Comparison of ENCODE assay signal across 7 cellular contexts in the genomic region with DNA sequence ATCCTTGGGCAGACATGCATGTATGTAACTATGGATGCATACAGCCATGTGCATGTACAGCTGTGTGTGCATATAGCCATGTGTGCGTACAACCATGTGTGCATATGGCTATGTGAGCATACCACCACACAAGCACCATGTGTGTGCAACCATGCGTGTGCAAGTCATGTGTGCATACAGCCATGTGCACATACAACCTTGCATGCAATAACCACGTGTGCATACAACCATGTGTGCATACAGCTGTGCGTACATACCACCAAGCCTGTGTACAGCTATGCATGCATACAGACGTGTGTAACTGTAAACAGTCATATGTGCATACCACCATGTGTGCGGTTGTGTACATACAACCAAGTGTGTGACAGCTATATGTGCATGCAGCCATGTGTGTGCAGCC.
A peak's percentile ranks its signal among the peaks of the same experiment; 100 is the strongest.
DNase-seq lines count a peak whose midpoint lies in the region; ATAC-seq, FAIRE-seq and TF ChIP-seq lines count a peak whose summit lies in the region.
"Not testable (repeated sequence)": the region's sequence is repeated elsewhere in the genome, so short reads cannot be mapped to it uniquely, and the experiment has no call there.

No MANE protein-coding gene starts in this region.

- not testable (repeated sequence) for ATAC-seq in HepG2

- not testable (repeated sequence) for TF ChIP-seq CTCF in chondrocyte (IDR thresholded peaks at IDR 0.05); glutamatergic neuron (IDR thresholded peaks at IDR 0.05; ENCODE audit: partially characterized antibody, unreplicated experiment); HepG2 (CRISPR knock-in tag; IDR thresholded peaks at IDR 0.05); spleen (IDR thresholded peaks at IDR 0.05 in 8 of 11, conservative IDR thresholded peaks at IDR 0.05 in 3 of 11)

- H3K79me1 ChIP-seq in neuronal stem cell (ENCODE audit: low read depth, low read length): not testable (repeated sequence)

- H4K91ac ChIP-seq in neuronal stem cell (ENCODE audit: low read depth, low read length, poor library complexity): not testable (repeated sequence)

- not testable (repeated sequence) for BruUV-seq in HepG2 (replicated peaks; lab: Mats Ljungman, UMichigan)

- H3K4me1 Mint-ChIP-seq in activated naive CD4-positive, alpha-beta T cell treated with anti-CD3 and anti-CD28 coated beads, Interleukin-2, amount 10 ng/mL, durations not matched to agents 7 days and 5 days; chondrocyte (ENCODE audit: low read depth): not testable (repeated sequence)
- H3K4me1 Mint-ChIP-seq in glutamatergic neuron (ENCODE audit: low read depth, unreplicated experiment): peaks cover 21% of the 10 kb centered on the region

- not testable (repeated sequence) for H3K4me1 ChIP-seq in HepG2 (ENCODE audit: insufficient read depth, low read length); neuronal stem cell (ENCODE audit: control insufficient read depth in 2 of 2, insufficient read depth in 1 of 2, low read depth in 1 of 2, low read length in 2 of 2); spleen

- H3K4me2 ChIP-seq in HepG2 (ENCODE audit: low read depth, low read length); neuronal stem cell (ENCODE audit: insufficient read depth, low read length, poor library complexity, severe bottlenecking): not testable (repeated sequence)

- not testable (repeated sequence) for H3K18ac ChIP-seq in neuronal stem cell (ENCODE audit: low read length)

- not testable (repeated sequence) for H3K36me3 ChIP-seq in HepG2 (replicated peaks in 1 of 2; ENCODE audit: control insufficient read depth in 1 of 2, insufficient read depth in 2 of 2, low read length in 2 of 2); neuronal stem cell (replicated peaks in 1 of 2; ENCODE audit: control insufficient read depth in 2 of 2, insufficient read depth in 2 of 2, low read length in 2 of 2)
- H3K36me3 ChIP-seq in spleen: peaks cover 0 to 50% (median 0%) of the 10 kb centered on the region in 6 donors

- H2BK15ac ChIP-seq in neuronal stem cell (ENCODE audit: low read length): not testable (repeated sequence)

- WGBS in HepG2 (ENCODE audit: low lambda C conversion rate): 52% methylated on average over 5 of the region's 6 CpGs
- no CpG with 5 or more reads among the region's 6 CpGs for WGBS in neuronal stem cell (ENCODE audit: extremely low coverage in 2 of 2, insufficient read length in 2 of 2, insufficient replicate concordance in 1 of 2), 2 donors
- WGBS in spleen, 5 donors: 95 to 99% (median 97%) methylated on average over 6 of the region's 6 CpGs

- H3K36me3 Mint-ChIP-seq in activated naive CD4-positive, alpha-beta T cell treated with anti-CD3 and anti-CD28 coated beads, Interleukin-2, amount 10 ng/mL, durations not matched to agents 7 days and 5 days: peaks cover 15% of the 10 kb centered on the region
- not testable (repeated sequence) for H3K36me3 Mint-ChIP-seq in chondrocyte (ENCODE audit: low read depth)
- peaks cover 19% of the 10 kb centered on the region for H3K36me3 Mint-ChIP-seq in glutamatergic neuron (ENCODE audit: unreplicated experiment)

- FAIRE-seq in HTR-8/SVneo (lab: Jason Lieb, UNC): peak; percentile 97
- not testable (repeated sequence) for FAIRE-seq in HepG2 (lab: Jason Lieb, UNC)

- H3K27ac Mint-ChIP-seq in activated naive CD4-positive, alpha-beta T cell treated with anti-CD3 and anti-CD28 coated beads, Interleukin-2, amount 10 ng/mL, durations not matched to agents 7 days and 5 days: peak overlapping the region; percentile 46
- not testable (repeated sequence) for H3K27ac Mint-ChIP-seq in chondrocyte (ENCODE audit: unreplicated experiment)
- H3K27ac Mint-ChIP-seq in glutamatergic neuron (ENCODE audit: unreplicated experiment): peak overlapping the region; percentile 99

- H3K9ac ChIP-seq in HepG2 (ENCODE audit: insufficient read depth, low read depth, low read length); neuronal stem cell (ENCODE audit: low read depth, low read length, poor library complexity): not testable (repeated sequence)

- not testable (repeated sequence) for TF ChIP-seq EP300 in HepG2 (IDR thresholded peaks at IDR 0.05; ENCODE audit: low read depth in 2 of 2, low read length in 2 of 2); HepG2 (CRISPR knock-in tag; IDR thresholded peaks at IDR 0.05; ENCODE audit: borderline replicate concordance)

- not testable (repeated sequence) for TF ChIP-seq RAD21 in HepG2 (CRISPR knock-in tag; IDR thresholded peaks at IDR 0.05)

- H3K79me2 ChIP-seq in HepG2 (ENCODE audit: insufficient read depth, low read length): not testable (repeated sequence)

- in situ Hi-C loops in HepG2 (cut with HindIII; ENCODE audit: extremely low pct_ligation_motif_present, low pct_unique_long_range_greater_than_20kb): not testable (repeated sequence)

- not testable (repeated sequence) for H2AFZ ChIP-seq in HepG2 (ENCODE audit: low read length); neuronal stem cell (ENCODE audit: low read length)

- H3K14ac ChIP-seq in neuronal stem cell (ENCODE audit: low read length): peak overlapping the region; percentile 84

- not testable (repeated sequence) for H3K27me3 ChIP-seq in HepG2 (ENCODE audit: control insufficient read depth in 1 of 2, insufficient read depth in 2 of 2, low read length in 2 of 2); neuronal stem cell (ENCODE audit: control insufficient read depth in 3 of 3, insufficient read depth in 3 of 3, low read depth in 1 of 3, low read length in 3 of 3); spleen (replicated peaks in 1 of 7)

- not testable (repeated sequence) for H4K20me1 ChIP-seq in HepG2 (ENCODE audit: insufficient read depth, low read length)

- H2BK5ac ChIP-seq in neuronal stem cell (ENCODE audit: low read length): not testable (repeated sequence)

- not testable (repeated sequence) for DNase-seq in HTR-8/SVneo (ENCODE audit: insufficient read length, low spot score); activated naive CD4-positive, alpha-beta T cell treated with anti-CD3 and anti-CD28 coated beads, Interleukin-2, amount 10 ng/mL, durations not matched to agents 7 days and 5 days; glutamatergic neuron; HepG2 (ENCODE audit: low spot score); neuronal stem cell (ENCODE audit: low spot score)
- DNase-seq in chondrocyte (ENCODE audit: low spot score): peak; percentile 2
- peak; percentile 24 for DNase-seq in spleen

- H3K4ac ChIP-seq in neuronal stem cell (ENCODE audit: low read length): not testable (repeated sequence)

- not testable (repeated sequence) for H3K27me3 Mint-ChIP-seq in activated naive CD4-positive, alpha-beta T cell treated with anti-CD3 and anti-CD28 coated beads, Interleukin-2, amount 10 ng/mL, durations not matched to agents 7 days and 5 days; chondrocyte (ENCODE audit: low read depth)
- H3K27me3 Mint-ChIP-seq in glutamatergic neuron (ENCODE audit: unreplicated experiment): peaks cover 24% of the 10 kb centered on the region

- H2BK12ac ChIP-seq in neuronal stem cell (ENCODE audit: low read length): not testable (repeated sequence)

- POLR2A ChIA-PET in HepG2 (lab: Yijun Ruan, JAX): not testable (repeated sequence)

- TF ChIP-seq POLR2A in HepG2 (IDR thresholded peaks at IDR 0.05; ENCODE audit: insufficient read depth in 1 of 2, low read depth in 2 of 2, low read length in 2 of 2); spleen (IDR thresholded peaks at IDR 0.05): not testable (repeated sequence)

- CTCF ChIA-PET in activated naive CD4-positive, alpha-beta T cell treated with anti-CD3 and anti-CD28 coated beads, Interleukin-2, amount 10 ng/mL, durations not matched to agents 7 days and 5 days (lab: Charles Lee); HepG2 (lab: Yijun Ruan, JAX; ENCODE audit: low intra/inter-chr PET ratio, low total read pairs): not testable (repeated sequence)

- peaks cover 14% of the 10 kb centered on the region for H3K9me3 Mint-ChIP-seq in activated naive CD4-positive, alpha-beta T cell treated with anti-CD3 and anti-CD28 coated beads, Interleukin-2, amount 10 ng/mL, durations not matched to agents 7 days and 5 days
- H3K9me3 Mint-ChIP-seq in chondrocyte (ENCODE audit: low read depth): not testable (repeated sequence)
- peaks cover 22% of the 10 kb centered on the region for H3K9me3 Mint-ChIP-seq in glutamatergic neuron (ENCODE audit: unreplicated experiment)

- not testable (repeated sequence) for H3K4me3 Mint-ChIP-seq in activated naive CD4-positive, alpha-beta T cell treated with anti-CD3 and anti-CD28 coated beads, Interleukin-2, amount 10 ng/mL, durations not matched to agents 7 days and 5 days; chondrocyte (ENCODE audit: unreplicated experiment)
- peak overlapping the region; percentile 75 for H3K4me3 Mint-ChIP-seq in glutamatergic neuron (ENCODE audit: unreplicated experiment)

- H3K23ac ChIP-seq in neuronal stem cell (ENCODE audit: low read depth, low read length, poor library complexity): not testable (repeated sequence)

- not testable (repeated sequence) for H2BK120ac ChIP-seq in neuronal stem cell (ENCODE audit: low read depth, low read length)

- H2AK5ac ChIP-seq in neuronal stem cell (ENCODE audit: low read depth, low read length): not testable (repeated sequence)

- intact Hi-C loops in HepG2 (cut with micrococcal nuclease; ENCODE audit: unreplicated experiment); spleen (cut with DNase I; ENCODE audit: low total_unique reads): not testable (repeated sequence)

- not testable (repeated sequence) for H3K4me3 ChIP-seq in HepG2 (replicated peaks in 1 of 3; ENCODE audit: insufficient read depth in 1 of 3, low read depth in 2 of 3, low read length in 3 of 3); neuronal stem cell (ENCODE audit: low read length in 2 of 2); spleen

- H4K8ac ChIP-seq in neuronal stem cell (ENCODE audit: low read depth, low read length): not testable (repeated sequence)

- peaks cover 12% of the 10 kb centered on the region; the same call in 1 of the 2 replicates for H3K9me3 ChIP-seq in HepG2 (ENCODE audit: low read length)
- H3K9me3 ChIP-seq in neuronal stem cell (replicated peaks in 1 of 2; ENCODE audit: control insufficient read depth in 2 of 2, insufficient read depth in 1 of 2, low read depth in 1 of 2, low read length in 2 of 2): not testable (repeated sequence)
- H3K9me3 ChIP-seq in spleen: peaks cover 0 to 10% (median 0%) of the 10 kb centered on the region in 8 donors

- H3K27ac ChIP-seq in HepG2 (ENCODE audit: extremely low read length, insufficient read depth, low read length); neuronal stem cell (replicated peaks; ENCODE audit: low read length); spleen: not testable (repeated sequence)
